ENCODE assay signal across 1 cellular context in the genomic region with DNA sequence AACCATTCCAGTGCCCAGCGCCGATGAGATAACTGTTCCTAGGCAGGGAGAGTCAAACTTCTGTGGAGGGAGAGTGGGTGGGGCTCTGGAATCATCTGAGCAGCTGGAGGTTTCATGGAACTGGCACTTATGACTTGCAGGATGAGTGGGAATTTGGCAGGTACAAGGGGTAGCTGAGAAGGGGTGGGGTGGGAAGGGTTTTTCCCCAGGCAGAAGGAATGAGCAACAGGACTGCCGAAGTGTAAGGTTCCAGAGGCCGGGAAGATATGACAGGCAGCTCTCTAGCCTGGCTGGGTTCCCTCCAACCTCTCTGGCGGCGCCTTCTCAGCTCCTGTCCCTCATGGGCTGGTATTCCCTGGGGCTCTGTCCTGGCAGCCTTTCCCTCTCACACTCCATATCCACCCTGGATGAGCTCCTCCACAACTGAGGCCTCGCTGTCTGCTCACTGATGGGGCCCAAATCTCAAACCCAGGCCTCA.
TF ChIP-seq lines count a peak whose summit lies in the region.

No MANE protein-coding gene starts in this region.

TF ChIP-seq in GM12878, 131 proteins besides CTCF, POLR2A, EP300 and RAD21:
- TF ChIP-seq MYB (IDR thresholded peaks at IDR 0.05; ENCODE audit: borderline replicate concordance, low read depth, low read length) (no peak), MTA3 (IDR thresholded peaks at IDR 0.05; ENCODE audit: borderline replicate concordance, low read length) (peak; percentile 12; the same call in 1 of the 2 replicates), EED (IDR thresholded peaks at IDR 0.05; ENCODE audit: low read depth) (0 out of 2 replicates have a peak, but pooled peaks have one; percentile 10), BCL3 (IDR thresholded peaks at IDR 0.05; ENCODE audit: borderline replicate concordance, insufficient read depth, low read depth, low read length, poor library complexity, severe bottlenecking) (no peak), IRF5 (IDR thresholded peaks at IDR 0.05; ENCODE audit: borderline replicate concordance) (no peak), BACH1 (IDR thresholded peaks at IDR 0.05; ENCODE audit: borderline replicate concordance) (no peak), SMAD5 (IDR thresholded peaks at IDR 0.05; ENCODE audit: low read depth) (no peak), ELK1 (IDR thresholded peaks at IDR 0.05; ENCODE audit: low read depth, low read length) (no peak), ZNF384 (IDR thresholded peaks at IDR 0.05; ENCODE audit: borderline replicate concordance, low read depth, low read length) (no peak)
TF ChIP-seq in GM12878: peak in this region for 2.
